In genomic region chr21:30590297-30590696, GRCh38 we compare ENCODE assay signal across 33 cellular contexts. TPM values are rescaled to one million over a fixed set of nuclear protein-coding genes. Genes with fewer than 3 reads are reported as not detected.
"Had no signal": no experiment of that assay in that cellular context is flagged by ENCODE, and none has a peak within 500 bp of the region (broad histone marks: within the 10 kb centered on the region; RNA-seq: fewer than 3 reads in every experiment).

Gene KRTAP22-2, minus strand, starts transcription at chr21:30590397.

- H3K4me1 ChIP-seq: stomach, suprapubic skin, testis, thyroid gland, tibial artery, tibial nerve, transverse colon, upper lobe of left lung, upper lobe of right lung, uterus, vagina had no signal

- H3K36me3 Mint-ChIP-seq: stimulated activated effector memory CD8-positive, alpha-beta T cell treated with anti-CD3 and anti-CD28 coated beads, Interleukin-12 subunit alpha, Interleukin-12 subunit beta, amount 100 ng/mL, for 72 hours; stimulated activated memory B cell treated with anti-CD40 and anti-IgM and Interleukin-4, amounts not matched to agents 10 μg/mL and 1 μg/mL and 100 μg/mL, for 72 hours; stimulated activated naive B cell treated with anti-CD40 and anti-IgM and Interleukin-4, amounts not matched to agents 10 μg/mL and 1 μg/mL and 100 μg/mL, for 72 hours; type B pancreatic cell had no signal

- H3K9me3 Mint-ChIP-seq: stimulated activated naive B cell treated with anti-CD40 and anti-IgM and Interleukin-4, amounts not matched to agents 10 μg/mL and 1 μg/mL and 100 μg/mL, for 72 hours; stimulated activated naive CD8-positive, alpha-beta T cell treated with anti-CD3 and anti-CD28 coated beads, Interleukin-15, amount 100 ng/mL, for 72 hours; stimulated activated naive CD8-positive, alpha-beta T cell treated with anti-CD3 and anti-CD28 coated beads, Interleukin-15, Interleukin-2, amounts not matched to agents 100 ng/mL and 50 ng/mL, for 24 hours; type B pancreatic cell had no signal

- H3K4me3 Mint-ChIP-seq: stimulated activated effector memory CD8-positive, alpha-beta T cell treated with anti-CD3 and anti-CD28 coated beads, Interleukin-12 subunit alpha, Interleukin-12 subunit beta, amount 100 ng/mL, for 72 hours; stimulated activated memory B cell treated with anti-CD40 and anti-IgM and Interleukin-4, amounts not matched to agents 10 μg/mL and 1 μg/mL and 100 μg/mL, for 72 hours; stimulated activated naive B cell treated with anti-CD40 and anti-IgM and Interleukin-4, amounts not matched to agents 10 μg/mL and 1 μg/mL and 100 μg/mL, for 72 hours; stimulated activated naive CD8-positive, alpha-beta T cell treated with anti-CD3 and anti-CD28 coated beads, Interleukin-15, amount 100 ng/mL, for 72 hours; stimulated activated naive CD8-positive, alpha-beta T cell treated with anti-CD3 and anti-CD28 coated beads, Interleukin-15, Interleukin-2, amounts not matched to agents 100 ng/mL and 50 ng/mL, for 24 hours; type B pancreatic cell had no signal

- ATAC-seq: stimulated activated effector memory CD8-positive, alpha-beta T cell treated with anti-CD3 and anti-CD28 coated beads, Interleukin-12 subunit alpha, Interleukin-12 subunit beta, amount 100 ng/mL, for 72 hours; stimulated activated memory B cell treated with anti-CD40 and anti-IgM and Interleukin-4, amounts not matched to agents 10 μg/mL and 1 μg/mL and 100 μg/mL, for 72 hours; stimulated activated naive B cell treated with anti-CD40 and anti-IgM and Interleukin-4, amounts not matched to agents 10 μg/mL and 1 μg/mL and 100 μg/mL, for 72 hours; stimulated activated naive CD8-positive, alpha-beta T cell treated with anti-CD3 and anti-CD28 coated beads, Interleukin-15, amount 100 ng/mL, for 72 hours; stimulated activated naive CD8-positive, alpha-beta T cell treated with anti-CD3 and anti-CD28 coated beads, Interleukin-15, Interleukin-2, amounts not matched to agents 100 U/mL and 50 U/mL, for 24 hours; upper lobe of right lung had no signal

- H3K36me3 ChIP-seq: stomach, suprapubic skin, thoracic aorta, thyroid gland, tibial artery, tibial nerve, transverse colon, upper lobe of left lung, upper lobe of right lung, uterus, vagina had no signal

- H3K27ac Mint-ChIP-seq: stimulated activated effector memory CD8-positive, alpha-beta T cell treated with anti-CD3 and anti-CD28 coated beads, Interleukin-12 subunit alpha, Interleukin-12 subunit beta, amount 100 ng/mL, for 72 hours; stimulated activated memory B cell treated with anti-CD40 and anti-IgM and Interleukin-4, amounts not matched to agents 10 μg/mL and 1 μg/mL and 100 μg/mL, for 72 hours; stimulated activated naive B cell treated with anti-CD40 and anti-IgM and Interleukin-4, amounts not matched to agents 10 μg/mL and 1 μg/mL and 100 μg/mL, for 72 hours; stimulated activated naive CD8-positive, alpha-beta T cell treated with anti-CD3 and anti-CD28 coated beads, Interleukin-15, amount 100 ng/mL, for 72 hours; stimulated activated naive CD8-positive, alpha-beta T cell treated with anti-CD3 and anti-CD28 coated beads, Interleukin-15, Interleukin-2, amounts not matched to agents 100 ng/mL and 50 ng/mL, for 24 hours; type B pancreatic cell had no signal

- H3K4me3 ChIP-seq: stomach, suprapubic skin, testis, thoracic aorta, thyroid gland, tibial artery, tibial nerve, transverse colon, upper lobe of left lung, upper lobe of right lung, uterus, vagina had no signal

- H3K27me3 Mint-ChIP-seq: stimulated activated memory B cell treated with anti-CD40 and anti-IgM and Interleukin-4, amounts not matched to agents 10 μg/mL and 1 μg/mL and 100 μg/mL, for 72 hours; stimulated activated naive B cell treated with anti-CD40 and anti-IgM and Interleukin-4, amounts not matched to agents 10 μg/mL and 1 μg/mL and 100 μg/mL, for 72 hours; stimulated activated naive CD8-positive, alpha-beta T cell treated with anti-CD3 and anti-CD28 coated beads, Interleukin-15, amount 100 ng/mL, for 72 hours; stimulated activated naive CD8-positive, alpha-beta T cell treated with anti-CD3 and anti-CD28 coated beads, Interleukin-15, Interleukin-2, amounts not matched to agents 100 ng/mL and 50 ng/mL, for 24 hours; type B pancreatic cell had no signal

- H3K4me1 Mint-ChIP-seq: stimulated activated effector memory CD8-positive, alpha-beta T cell treated with anti-CD3 and anti-CD28 coated beads, Interleukin-12 subunit alpha, Interleukin-12 subunit beta, amount 100 ng/mL, for 72 hours; stimulated activated memory B cell treated with anti-CD40 and anti-IgM and Interleukin-4, amounts not matched to agents 10 μg/mL and 1 μg/mL and 100 μg/mL, for 72 hours; stimulated activated naive B cell treated with anti-CD40 and anti-IgM and Interleukin-4, amounts not matched to agents 10 μg/mL and 1 μg/mL and 100 μg/mL, for 72 hours; stimulated activated naive CD8-positive, alpha-beta T cell treated with anti-CD3 and anti-CD28 coated beads, Interleukin-15, amount 100 ng/mL, for 72 hours had no signal

- DNase-seq: stimulated activated CD4-positive, alpha-beta T cell treated with anti-CD3 and anti-CD28 coated beads, Interleukin-2, amount 100 ng/mL, for 48 hours; stimulated activated CD4-positive, alpha-beta T cell treated with anti-CD3 and anti-CD28 coated beads, Interleukin-4, amount 100 ng/mL, for 1 hour; stimulated activated CD4-positive, alpha-beta T cell treated with anti-CD3 and anti-CD28 coated beads, Interleukin-4, amount 100 ng/mL, for 24 hours; stimulated activated CD4-positive, alpha-beta T cell treated with anti-CD3 and anti-CD28 coated beads, Interleukin-4, amount 100 ng/mL, for 4 hours; stimulated activated CD8-positive, alpha-beta memory T cell treated with anti-CD3 and anti-CD28 coated beads, Interleukin-4, amount 100 ng/mL, for 48 hours; stimulated activated naive B cell treated with anti-CD40 and anti-IgM and Interleukin-4, amounts not matched to agents 10 μg/mL and 1 μg/mL and 100 μg/mL, for 72 hours; stimulated activated naive CD4-positive, alpha-beta T cell; stimulated activated naive CD4-positive, alpha-beta T cell treated with Interleukin-2 at 50 U/mL for 16 hours; stimulated activated naive CD8-positive, alpha-beta T cell treated with anti-CD3 and anti-CD28 coated beads, Interleukin-15, amount 100 ng/mL, for 72 hours; stimulated activated naive CD8-positive, alpha-beta T cell treated with anti-CD3 and anti-CD28 coated beads, Interleukin-15, Interleukin-2, amounts not matched to agents 100 U/mL and 50 U/mL, for 24 hours; stomach; substantia nigra; testis; thyroid gland; tibial artery; transverse colon; trophoblast cell; upper lobe of left lung; upper lobe of right lung; uterus had no signal

- H3K27ac ChIP-seq: stomach, suprapubic skin, testis, thoracic aorta, thyroid gland, tibial artery, tibial nerve, transverse colon, upper lobe of left lung, upper lobe of right lung, uterus, vagina had no signal

- H3K27me3 ChIP-seq: stomach, suprapubic skin, testis, thyroid gland, tibial artery, tibial nerve, transverse colon, upper lobe of left lung, upper lobe of right lung, uterus, vagina had no signal

RNA-seq across cellular contexts. Expression of gene KRTAP22-2, which starts in this region (rescaled TPM):
- total RNA-seq: stomach, subcutaneous adipose tissue, suprapubic skin, temporal lobe, testis, thoracic aorta, thyroid gland, tibial nerve, transverse colon, upper lobe of left lung, upper lobe of right lung, ureter, urinary bladder, uterus, vagina had no signal
- polyA plus RNA-seq: stomach, thymus, urinary bladder had no signal
